Comparison of ENCODE assay signal across 8 cellular contexts in genomic region chr2:96870631-96871255, GRCh38. TPM values are rescaled to one million over a fixed set of nuclear protein-coding genes. Genes with fewer than 3 reads are reported as not detected.
DNase-seq lines count a peak whose midpoint lies in the region; ATAC-seq and TF ChIP-seq lines count a peak whose summit lies in the region.

No MANE protein-coding gene starts in this region.

- peaks cover 29% of the 10 kb centered on the region for H3K36me3 ChIP-seq in WERI-Rb-1
- peaks cover 0 to 7% of the 10 kb centered on the region in 2 donors for H3K36me3 ChIP-seq in lung (ENCODE audit: control insufficient read depth in 2 of 2, insufficient read depth in 2 of 2, low read length in 2 of 2)

- peaks cover 0 to 22% of the 10 kb centered on the region in 2 donors for H3K4me1 ChIP-seq in lung (ENCODE audit: control insufficient read depth in 2 of 2, insufficient read depth in 2 of 2, low read length in 2 of 2)

- ATAC-seq in lung (ENCODE audit: insufficient read depth, low FRiP score) = no peak
- ATAC-seq in stimulated activated naive CD8-positive, alpha-beta T cell treated with anti-CD3 and anti-CD28 coated beads, Interleukin-15, Interleukin-2, amounts not matched to agents 100 U/mL and 50 U/mL, for 24 hours = peak; percentile 32
- ATAC-seq in HG03025 (IDR thresholded peaks at IDR 0.05; ENCODE audit: low FRiP score, unreplicated experiment) = no peak
- no peak for ATAC-seq in GM21360 (IDR thresholded peaks at IDR 0.05; ENCODE audit: unreplicated experiment)

- TF ChIP-seq CTCF in WERI-Rb-1 (IDR thresholded peaks at IDR 0.05; ENCODE audit: low read depth, low read length) (no peak), lung (IDR thresholded peaks at IDR 0.05; ENCODE audit: control extremely low read depth, extremely low read depth) (no peak)

- peak overlapping the region; percentile 98; the same call in 1 of the 2 replicates for H3K27ac ChIP-seq in WERI-Rb-1
- peak overlapping the region; percentile 89 to 94 for H3K27ac ChIP-seq in lung (ENCODE audit: low read depth in 1 of 2, low read length in 1 of 2)

- no peaks in the 10 kb centered on the region for H3K27me3 ChIP-seq in WERI-Rb-1 (ENCODE audit: insufficient read depth, low read depth, severe bottlenecking)
- no peaks in the 10 kb centered on the region for H3K27me3 ChIP-seq in lung (ENCODE audit: control insufficient read depth, insufficient read depth)

- WGBS in lung, 2 donors = 11 to 13% methylated on average over 13 of the region's 13 CpGs

- H3K9me3 ChIP-seq in WERI-Rb-1 (ENCODE audit: severe bottlenecking) (no peaks in the 10 kb centered on the region), lung (ENCODE audit: control insufficient read depth in 2 of 2, insufficient read depth in 1 of 2, low read length in 1 of 2) (no peaks in the 10 kb centered on the region)

- H3K4me3 ChIP-seq in WERI-Rb-1 (ENCODE audit: low read depth, low read length) (peak overlapping the region; percentile 79), lung (peak overlapping the region; percentile 71)

- DNase-seq in DMS 273 (lab: John Stamatoyannopoulos, UW; ENCODE audit: unreplicated experiment) = peak; percentile 45
- no peak for DNase-seq in DMS 273 treated with DMSO at 0.1 percent for 48 hours (lab: John Stamatoyannopoulos, UW)
- peak; percentile 52 for DNase-seq in WERI-Rb-1
- peak; percentile 58 for DNase-seq in cerebellar cortex (ENCODE audit: low spot score)
- DNase-seq in lung (ENCODE audit: low spot score) = no peak
- DNase-seq in stimulated activated naive CD8-positive, alpha-beta T cell treated with anti-CD3 and anti-CD28 coated beads, Interleukin-15, Interleukin-2, amounts not matched to agents 100 U/mL and 50 U/mL, for 24 hours = peak; percentile 59

RNA-seq across cellular contexts. Expression of gene SEMA4C, which starts 0.9 kb away (rescaled TPM):
- total RNA-seq in lung = 10 to 100 TPM; 34.7 to 42.0 TPM
- polyA plus RNA-seq in lung = 10 to 100 TPM; 18.8 to 23.0 TPM

RNA-seq across cellular contexts. Expression of gene ANKRD39, which starts 12.9 kb away (rescaled TPM):
- 10 to 100 TPM in 1 of 2 donors, 1 to 10 TPM in 1; 7.4 to 16.9 TPM for total RNA-seq in lung
- polyA plus RNA-seq in lung = 10 to 100 TPM; 15.5 to 15.7 TPM

RNA-seq across cellular contexts. Expression of gene ANKRD23, which starts 26.9 kb away (rescaled TPM):
- total RNA-seq in lung = 1 to 10 TPM; 6.4 to 6.9 TPM
- polyA plus RNA-seq in lung = 1 to 10 TPM; 1.5 to 2.4 TPM

RNA-seq across cellular contexts. Expression of gene CNNM3, which starts 54.7 kb away (rescaled TPM):
- total RNA-seq in lung = 10 to 100 TPM; 21.7 to 31.4 TPM
- polyA plus RNA-seq in lung = 1 to 10 TPM; 7.2 to 7.6 TPM

Comparison
In these comparisons a context has a peak if more than half of its experiments do, and no peak if none do; other contexts are left out.
1. DNase-seq: peak in DMS 273 (single experiment), WERI-Rb-1 (single experiment), cerebellar cortex (single experiment) and stimulated activated naive CD8-positive, alpha-beta T cell treated with anti-CD3 and anti-CD28 coated beads, Interleukin-15, Interleukin-2, amounts not matched to agents 100 U/mL and 50 U/mL, for 24 hours (single experiment); none in DMS 273 treated with DMSO at 0.1 percent for 48 hours (single experiment) and lung (single experiment).